ENCODE assay signal across 9 cellular contexts in the genomic region with DNA sequence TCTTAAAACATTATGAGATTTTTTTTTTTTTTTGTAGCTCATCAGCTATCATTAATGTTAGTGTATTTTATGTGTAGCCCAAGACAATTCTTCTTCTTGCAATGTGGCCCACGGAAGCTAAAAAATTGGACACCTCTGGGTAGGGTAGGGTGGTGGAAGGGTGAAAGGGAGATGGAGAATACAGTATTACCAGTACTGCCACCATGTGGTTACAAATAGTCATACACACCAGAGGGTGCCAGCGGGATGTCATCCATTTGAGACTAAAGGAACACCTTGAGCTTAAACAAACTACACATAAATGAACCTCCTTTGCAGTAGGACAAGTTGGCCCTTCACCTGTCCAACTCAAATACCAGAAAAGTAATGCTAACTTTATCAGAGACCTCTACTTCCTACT.
DNase-seq lines count a peak whose midpoint lies in the region; ATAC-seq and TF ChIP-seq lines count a peak whose summit lies in the region.
"Had no signal": no experiment of that assay in that cellular context is flagged by ENCODE, and none has a peak within 500 bp of the region (broad histone marks: within the 10 kb centered on the region; RNA-seq: fewer than 3 reads in every experiment).

No MANE protein-coding gene starts in this region.

- H3K4me3 ChIP-seq in heart left ventricle (no peak overlapping the region), MG63 (no peak overlapping the region)

- H3K27me3 ChIP-seq in heart left ventricle (no peaks in the 10 kb centered on the region), MG63 (no peaks in the 10 kb centered on the region)

- H3K9me3 Mint-ChIP-seq in nephron progenitor cell = no peaks in the 10 kb centered on the region

- H3K27ac ChIP-seq in heart left ventricle = no peak overlapping the region
- H3K27ac ChIP-seq: parathyroid adenoma had no signal

- H3K4me1 ChIP-seq in heart left ventricle = peaks cover 0 to 7% (median 0%) of the 10 kb centered on the region in 12 donors
- H3K4me1 ChIP-seq: parathyroid adenoma had no signal

- peak in 7 of 12 donors; percentile 11 to 43 (median 29) for TF ChIP-seq CTCF in heart left ventricle (IDR thresholded peaks at IDR 0.05)
- peak; percentile 37 for TF ChIP-seq CTCF in nephron progenitor cell (IDR thresholded peaks at IDR 0.05)

- H3K9me3 ChIP-seq in heart left ventricle (no peaks in the 10 kb centered on the region), MG63 (no peaks in the 10 kb centered on the region)

- intact Hi-C loops in heart left ventricle (cut with DNase I) = loop anchor here in 6 of 10 donors (10.0 kb wide), 6 partner anchors 47 to 927 kb away; no protein-coding TSS in a partner anchor
- intact Hi-C loops in cardiac septum (cut with DNase I) = loop anchor here (5.0 to 10.0 kb wide), 2 partner anchors 169 to 927 kb away; no protein-coding TSS in a partner anchor

- H3K4me3 Mint-ChIP-seq in nephron progenitor cell = no peak overlapping the region

- no peak for TF ChIP-seq POLR2A in heart left ventricle (IDR thresholded peaks at IDR 0.05)

- no peak overlapping the region for H3K27ac Mint-ChIP-seq in nephron progenitor cell

- H3K36me3 ChIP-seq in heart left ventricle = no peaks in the 10 kb centered on the region
- H3K36me3 ChIP-seq in MG63 = no peaks in the 10 kb centered on the region

- no peaks in the 10 kb centered on the region for H3K27me3 Mint-ChIP-seq in nephron progenitor cell (ENCODE audit: low read depth, poor library complexity)

- no peaks in the 10 kb centered on the region for H3K36me3 Mint-ChIP-seq in nephron progenitor cell (ENCODE audit: low read depth)

- no peaks in the 10 kb centered on the region for H3K4me1 Mint-ChIP-seq in nephron progenitor cell

- DNase-seq in heart left ventricle = no peak
- no peak for DNase-seq in cardiac septum (ENCODE audit: low spot score)
- peak; percentile 7 for DNase-seq in UCSD-AML1 (lab: John Stamatoyannopoulos, UW; ENCODE audit: unreplicated experiment)
- DNase-seq in nephron progenitor cell = peak; percentile 23
- no peak for DNase-seq in activated T-cell treated with anti-CD3 and anti-CD28 coated beads, Interleukin-2, amount 50 U/mL, for 48 hours
- no peak for DNase-seq in MG63

- ATAC-seq in heart left ventricle (peak in 1 of 4 donors; percentile 51), HG03064 (IDR thresholded peaks at IDR 0.05; ENCODE audit: low read depth, unreplicated experiment) (peak; percentile 79), HG03354 (IDR thresholded peaks at IDR 0.05; ENCODE audit: poor library complexity, severe bottlenecking, unreplicated experiment) (no peak)

- 52 to 62% (median 52%) methylated on average over 2 of the region's 2 CpGs for WGBS in heart left ventricle, 4 donors

Comparison
In these comparisons a context has a peak if more than half of its experiments do, and no peak if none do; other contexts are left out.
1. DNase-seq: peak in UCSD-AML1 (single experiment) and nephron progenitor cell (single experiment); none in heart left ventricle (0 of 5), cardiac septum (single experiment), activated T-cell treated with anti-CD3 and anti-CD28 coated beads, Interleukin-2, amount 50 U/mL, for 48 hours (0 of 2) and MG63 (single experiment).